Comparison of ENCODE assay signal across 1 cellular context in the genomic region with DNA sequence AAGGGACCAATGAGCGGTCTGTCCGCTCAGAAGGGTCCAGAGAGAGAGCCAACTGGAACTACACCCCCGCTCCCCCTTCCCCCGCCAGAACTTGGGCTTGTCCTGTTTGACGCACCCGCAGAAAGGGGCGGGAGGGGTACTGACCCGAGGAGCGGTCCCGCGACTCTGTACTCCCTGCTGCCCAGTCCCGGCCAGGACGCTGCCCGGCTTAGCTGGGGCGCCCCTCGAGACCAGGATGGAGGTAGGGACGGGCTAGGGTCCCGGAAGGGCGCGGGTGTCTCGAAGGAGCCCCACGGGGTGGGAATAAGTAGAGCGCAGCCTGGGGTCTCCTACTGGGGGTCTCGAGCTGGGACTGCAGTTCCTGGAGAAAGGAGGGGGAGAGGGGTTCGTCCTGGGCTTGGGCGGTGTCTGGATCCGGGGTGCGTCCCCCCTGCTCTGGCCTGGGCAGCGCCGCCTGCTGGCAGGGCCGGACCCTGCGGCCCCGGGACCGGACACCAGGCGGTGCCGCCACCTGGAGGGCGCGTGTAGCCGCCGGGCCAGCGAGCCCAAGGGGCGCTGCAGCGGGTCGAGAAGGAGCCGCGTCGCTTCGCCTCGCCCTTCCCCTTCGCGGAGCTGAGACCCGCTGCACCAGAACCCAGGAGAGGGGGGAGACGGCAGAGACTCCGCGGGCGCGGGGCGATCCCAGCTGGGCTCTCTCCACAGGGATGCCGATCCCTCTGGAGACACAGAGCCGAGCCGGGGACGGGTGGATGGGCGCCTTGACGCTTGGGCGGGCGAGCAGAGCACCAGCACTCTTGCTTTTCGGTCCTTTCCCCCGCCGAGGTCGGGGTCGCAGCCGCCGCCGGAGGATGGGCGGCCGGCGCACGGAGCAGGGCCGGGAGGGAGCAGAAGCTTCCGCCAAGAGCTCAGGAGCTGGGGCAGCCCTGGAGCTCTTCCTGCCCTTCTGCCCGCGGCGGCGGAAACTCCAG.
TF ChIP-seq lines count a peak whose summit lies in the region.

No MANE protein-coding gene starts in this region.

TF ChIP-seq in HepG2, 621 proteins besides CTCF, POLR2A, EP300 and RAD21 (continued from another document and continues in another):
- TF ChIP-seq HBP1 (CRISPR knock-in tag; IDR thresholded peaks at IDR 0.05; ENCODE audit: low read depth) (no peak), ZNF547 (CRISPR knock-in tag; IDR thresholded peaks at IDR 0.05) (no peak), SRF (IDR thresholded peaks at IDR 0.05; ENCODE audit: low read depth, low read length) (no peak), HCFC1 (IDR thresholded peaks at IDR 0.05; ENCODE audit: low read depth, low read length) (no peak), ZNF264 (CRISPR knock-in tag; IDR thresholded peaks at IDR 0.05) (no peak), ZFP36 (IDR thresholded peaks at IDR 0.05; ENCODE audit: borderline replicate concordance, low read depth, low read length, partially characterized antibody) (no peak), ATF2 (CRISPR knock-in tag; IDR thresholded peaks at IDR 0.05) (no peak), BRD4 (CRISPR knock-in tag; IDR thresholded peaks at IDR 0.05) (peak; percentile 27; the same call in 1 of the 2 replicates), ZNF10 (CRISPR knock-in tag; IDR thresholded peaks at IDR 0.05; ENCODE audit: borderline replicate concordance, low read depth) (no peak; the same call in 1 of the 2 replicates), ZNF839 (CRISPR knock-in tag; IDR thresholded peaks at IDR 0.05; ENCODE audit: borderline replicate concordance) (peak; percentile 85; the same call in 1 of the 2 replicates), ZFX (CRISPR knock-in tag; IDR thresholded peaks at IDR 0.05; ENCODE audit: low read depth) (peak; percentile 32; the same call in 1 of the 2 replicates), SP5 (CRISPR knock-in tag; IDR thresholded peaks at IDR 0.05; ENCODE audit: borderline replicate concordance, low read depth) (no peak), ZNF747 (CRISPR knock-in tag; IDR thresholded peaks at IDR 0.05; ENCODE audit: borderline replicate concordance) (no peak), ZNF674 (CRISPR knock-in tag; IDR thresholded peaks at IDR 0.05; ENCODE audit: low read depth) (no peak), ZNF446 (CRISPR knock-in tag; IDR thresholded peaks at IDR 0.05) (no peak), ZNF710 (CRISPR knock-in tag; IDR thresholded peaks at IDR 0.05; ENCODE audit: borderline replicate concordance) (peak; percentile 78), ZBTB4 (CRISPR knock-in tag; IDR thresholded peaks at IDR 0.05; ENCODE audit: borderline replicate concordance) (no peak), GTF3A (CRISPR knock-in tag; conservative IDR thresholded peaks at IDR 0.05) (no peak), MIER2 (CRISPR knock-in tag; IDR thresholded peaks at IDR 0.05) (no peak), ZNF567 (CRISPR knock-in tag; IDR thresholded peaks at IDR 0.05; ENCODE audit: borderline replicate concordance) (0 out of 2 replicates have a peak, but pooled peaks have one; percentile 61), BCL3 (CRISPR knock-in tag; IDR thresholded peaks at IDR 0.05) (no peak), ZIK1 (CRISPR knock-in tag; IDR thresholded peaks at IDR 0.05; ENCODE audit: borderline replicate concordance, low read depth) (no peak), SRY (CRISPR knock-in tag; IDR thresholded peaks at IDR 0.05) (0 out of 2 replicates have a peak, but pooled peaks have one; percentile 49), ZNF143 (CRISPR knock-in tag; IDR thresholded peaks at IDR 0.05) (peak; percentile 21; the same call in 1 of the 2 replicates)
- TF ChIP-seq, protein P1, sequence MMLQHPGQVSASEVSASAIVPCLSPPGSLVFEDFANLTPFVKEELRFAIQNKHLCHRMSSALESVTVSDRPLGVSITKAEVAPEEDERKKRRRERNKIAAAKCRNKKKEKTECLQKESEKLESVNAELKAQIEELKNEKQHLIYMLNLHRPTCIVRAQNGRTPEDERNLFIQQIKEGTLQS (CRISPR knock-in tag; IDR thresholded peaks at IDR 0.05) = peak; percentile 33; the same call in 1 of the 2 replicates
- TF ChIP-seq, protein P2, sequence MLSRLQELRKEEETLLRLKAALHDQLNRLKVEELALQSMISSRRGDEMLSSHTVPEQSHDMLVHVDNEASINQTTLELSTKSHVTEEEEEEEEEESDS (CRISPR knock-in tag; IDR thresholded peaks at IDR 0.05; ENCODE audit: borderline replicate concordance) = no peak; the same call in 1 of the 2 replicates
- TF ChIP-seq, protein P3, sequence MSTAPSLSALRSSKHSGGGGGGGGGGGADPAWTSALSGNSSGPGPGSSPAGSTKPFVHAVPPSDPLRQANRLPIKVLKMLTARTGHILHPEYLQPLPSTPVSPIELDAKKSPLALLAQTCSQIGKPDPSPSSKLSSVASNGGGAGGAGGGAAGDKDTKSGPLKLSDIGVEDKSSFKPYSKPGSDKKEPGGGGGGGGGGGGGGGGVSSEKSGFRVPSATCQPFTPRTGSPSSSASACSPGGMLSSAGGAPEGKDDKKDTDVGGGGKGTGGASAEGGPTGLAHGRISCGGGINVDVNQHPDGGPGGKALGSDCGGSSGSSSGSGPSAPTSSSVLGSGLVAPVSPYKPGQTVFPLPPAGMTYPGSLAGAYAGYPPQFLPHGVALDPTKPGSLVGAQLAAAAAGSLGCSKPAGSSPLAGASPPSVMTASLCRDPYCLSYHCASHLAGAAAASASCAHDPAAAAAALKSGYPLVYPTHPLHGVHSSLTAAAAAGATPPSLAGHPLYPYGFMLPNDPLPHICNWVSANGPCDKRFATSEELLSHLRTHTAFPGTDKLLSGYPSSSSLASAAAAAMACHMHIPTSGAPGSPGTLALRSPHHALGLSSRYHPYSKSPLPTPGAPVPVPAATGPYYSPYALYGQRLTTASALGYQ (CRISPR knock-in tag; IDR thresholded peaks at IDR 0.05) = no peak
- TF ChIP-seq, protein P4, sequence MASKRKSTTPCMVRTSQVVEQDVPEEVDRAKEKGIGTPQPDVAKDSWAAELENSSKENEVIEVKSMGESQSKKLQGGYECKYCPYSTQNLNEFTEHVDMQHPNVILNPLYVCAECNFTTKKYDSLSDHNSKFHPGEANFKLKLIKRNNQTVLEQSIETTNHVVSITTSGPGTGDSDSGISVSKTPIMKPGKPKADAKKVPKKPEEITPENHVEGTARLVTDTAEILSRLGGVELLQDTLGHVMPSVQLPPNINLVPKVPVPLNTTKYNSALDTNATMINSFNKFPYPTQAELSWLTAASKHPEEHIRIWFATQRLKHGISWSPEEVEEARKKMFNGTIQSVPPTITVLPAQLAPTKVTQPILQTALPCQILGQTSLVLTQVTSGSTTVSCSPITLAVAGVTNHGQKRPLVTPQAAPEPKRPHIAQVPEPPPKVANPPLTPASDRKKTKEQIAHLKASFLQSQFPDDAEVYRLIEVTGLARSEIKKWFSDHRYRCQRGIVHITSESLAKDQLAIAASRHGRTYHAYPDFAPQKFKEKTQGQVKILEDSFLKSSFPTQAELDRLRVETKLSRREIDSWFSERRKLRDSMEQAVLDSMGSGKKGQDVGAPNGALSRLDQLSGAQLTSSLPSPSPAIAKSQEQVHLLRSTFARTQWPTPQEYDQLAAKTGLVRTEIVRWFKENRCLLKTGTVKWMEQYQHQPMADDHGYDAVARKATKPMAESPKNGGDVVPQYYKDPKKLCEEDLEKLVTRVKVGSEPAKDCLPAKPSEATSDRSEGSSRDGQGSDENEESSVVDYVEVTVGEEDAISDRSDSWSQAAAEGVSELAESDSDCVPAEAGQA (IDR thresholded peaks at IDR 0.05; ENCODE audit: low read depth) = no peak
- TF ChIP-seq, protein P4 (CRISPR knock-in tag; IDR thresholded peaks at IDR 0.05; ENCODE audit: borderline replicate concordance) = 0 out of 2 replicates have a peak, but pooled peaks have one; percentile 38
- TF ChIP-seq, protein P5, sequence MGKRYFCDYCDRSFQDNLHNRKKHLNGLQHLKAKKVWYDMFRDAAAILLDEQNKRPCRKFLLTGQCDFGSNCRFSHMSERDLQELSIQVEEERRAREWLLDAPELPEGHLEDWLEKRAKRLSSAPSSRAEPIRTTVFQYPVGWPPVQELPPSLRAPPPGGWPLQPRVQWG (CRISPR knock-in tag; IDR thresholded peaks at IDR 0.05; ENCODE audit: borderline replicate concordance, low read depth) = no peak
- TF ChIP-seq, protein P6, sequence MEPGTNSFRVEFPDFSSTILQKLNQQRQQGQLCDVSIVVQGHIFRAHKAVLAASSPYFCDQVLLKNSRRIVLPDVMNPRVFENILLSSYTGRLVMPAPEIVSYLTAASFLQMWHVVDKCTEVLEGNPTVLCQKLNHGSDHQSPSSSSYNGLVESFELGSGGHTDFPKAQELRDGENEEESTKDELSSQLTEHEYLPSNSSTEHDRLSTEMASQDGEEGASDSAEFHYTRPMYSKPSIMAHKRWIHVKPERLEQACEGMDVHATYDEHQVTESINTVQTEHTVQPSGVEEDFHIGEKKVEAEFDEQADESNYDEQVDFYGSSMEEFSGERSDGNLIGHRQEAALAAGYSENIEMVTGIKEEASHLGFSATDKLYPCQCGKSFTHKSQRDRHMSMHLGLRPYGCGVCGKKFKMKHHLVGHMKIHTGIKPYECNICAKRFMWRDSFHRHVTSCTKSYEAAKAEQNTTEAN (CRISPR knock-in tag; conservative IDR thresholded peaks at IDR 0.05) = no peak
